15 cellular contexts compared by ENCODE assay signal in the genomic region with DNA sequence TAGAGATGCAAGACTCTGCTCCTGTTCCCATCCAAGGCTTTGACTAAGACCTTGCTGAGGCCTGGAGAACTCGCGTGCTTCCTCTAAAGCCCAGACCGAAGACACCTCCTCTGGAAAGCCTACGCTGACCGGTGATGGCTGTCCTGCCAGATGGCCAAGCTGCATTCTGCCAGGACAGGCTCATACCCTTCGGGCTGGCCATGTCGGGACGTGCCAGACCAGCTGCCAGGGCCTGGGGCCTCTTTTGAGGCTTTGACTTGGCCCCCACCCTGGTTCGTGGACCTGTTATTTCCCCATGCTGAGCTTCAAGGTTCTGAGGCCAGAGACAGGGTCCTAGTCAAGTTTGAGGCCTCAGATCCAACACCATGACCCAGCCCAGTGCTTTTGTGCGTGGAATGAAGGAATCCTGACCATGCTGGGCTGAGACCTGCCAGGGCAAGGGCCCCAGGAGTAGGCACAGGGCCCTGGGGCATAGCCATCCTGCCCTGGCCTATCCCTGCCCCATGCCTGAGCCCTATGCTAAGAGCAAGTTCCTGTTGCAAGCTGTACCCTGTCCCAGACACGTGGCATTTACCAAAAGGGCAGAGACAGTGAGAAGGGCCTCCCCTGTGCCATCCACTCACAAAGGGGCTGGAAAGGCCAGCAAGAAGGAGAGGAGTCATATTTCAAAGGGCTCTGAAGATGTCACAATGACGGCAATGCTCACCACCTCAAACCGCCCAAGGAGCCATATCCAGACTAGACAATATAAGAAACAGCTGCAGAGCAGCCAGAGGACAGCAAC. TPM values are rescaled to one million over a fixed set of nuclear protein-coding genes. Genes with fewer than 3 reads are reported as not detected.
DNase-seq lines count a peak whose midpoint lies in the region; ATAC-seq and TF ChIP-seq lines count a peak whose summit lies in the region.
"Had no signal": no experiment of that assay in that cellular context is flagged by ENCODE, and none has a peak within 500 bp of the region (broad histone marks: within the 10 kb centered on the region; RNA-seq: fewer than 3 reads in every experiment).

No MANE protein-coding gene starts in this region.

- no peaks in the 10 kb centered on the region for H3K27me3 Mint-ChIP-seq in brain
- H3K27me3 Mint-ChIP-seq: CD4-positive, alpha-beta memory T cell; naive thymus-derived CD4-positive, alpha-beta T cell had no signal

- H3K4me1 Mint-ChIP-seq in brain = peaks cover 60% of the 10 kb centered on the region

- H3K4me3 Mint-ChIP-seq in brain = no peak overlapping the region
- H3K4me3 Mint-ChIP-seq: CD4-positive, alpha-beta memory T cell; H9; naive thymus-derived CD4-positive, alpha-beta T cell had no signal

- DNase-seq in AG10803 (ENCODE audit: low read depth) (peak; percentile 70), HT1080 (ENCODE audit: low read depth) (peak; percentile 34), right cardiac atrium (peak in 1 of 3 donors; percentile 47), DMS153 (lab: John Stamatoyannopoulos, UW) (no peak), midbrain (lab: John Stamatoyannopoulos, UW) (no peak), C1 segment of cervical spinal cord (lab: John Stamatoyannopoulos, UW) (no peak)
- DNase-seq: activated T-cell treated with anti-CD3 and anti-CD28 coated beads for 4 hours; CD4-positive, alpha-beta memory T cell; H9; naive thymus-derived CD4-positive, alpha-beta T cell; stimulated activated CD4-positive, alpha-beta T cell treated with anti-CD3 and anti-CD28 coated beads, Interleukin-12 subunit alpha, Interleukin-12 subunit beta, amount 100 ng/mL, for 4 hours; uterus had no signal

- H3K4me1 ChIP-seq in right cardiac atrium (ENCODE audit: control insufficient read depth, insufficient read depth, low read length) = peaks cover 4% of the 10 kb centered on the region
- H3K4me1 ChIP-seq: uterus had no signal

- H3K9me3 ChIP-seq in right cardiac atrium (ENCODE audit: control insufficient read depth, low read length) = no peaks in the 10 kb centered on the region
- H3K9me3 ChIP-seq: uterus had no signal

- H3K4me3 ChIP-seq in AG10803 (ENCODE audit: low read length) = no peak overlapping the region
- no peak overlapping the region for H3K4me3 ChIP-seq in right cardiac atrium (ENCODE audit: low read length)
- H3K4me3 ChIP-seq: uterus had no signal

- H3K27me3 ChIP-seq in right cardiac atrium (ENCODE audit: control insufficient read depth, insufficient read depth) = no peaks in the 10 kb centered on the region
- H3K27me3 ChIP-seq: uterus had no signal

- H3K27ac ChIP-seq in right cardiac atrium (ENCODE audit: low read length) = peak overlapping the region; percentile 4
- H3K27ac ChIP-seq: uterus had no signal

- H3K27ac Mint-ChIP-seq in brain = peak overlapping the region in 3 of 5 experiments; percentile 20 to 78 (median 51)
- H3K27ac Mint-ChIP-seq: CD4-positive, alpha-beta memory T cell; naive thymus-derived CD4-positive, alpha-beta T cell had no signal

- ATAC-seq in right cardiac atrium (peak; percentile 44 to 73), HG02973 (IDR thresholded peaks at IDR 0.05; ENCODE audit: unreplicated experiment) (no peak)
- ATAC-seq: naive thymus-derived CD4-positive, alpha-beta T cell; Panc1 had no signal

- intact Hi-C loops in right cardiac atrium (cut with DNase I) = loop anchor here in 1 of 4 donors (10.0 kb wide), 1 partner anchor 420 kb away; no protein-coding TSS in a partner anchor

- peaks cover 8% of the 10 kb centered on the region for H3K36me3 Mint-ChIP-seq in brain
- H3K36me3 Mint-ChIP-seq: CD4-positive, alpha-beta memory T cell had no signal

- no peaks in the 10 kb centered on the region for H3K9me3 Mint-ChIP-seq in brain
- H3K9me3 Mint-ChIP-seq: CD4-positive, alpha-beta memory T cell; H9; naive thymus-derived CD4-positive, alpha-beta T cell had no signal

- TF ChIP-seq CTCF in AG10803 (conservative IDR thresholded peaks at IDR 0.05; ENCODE audit: low read length) (no peak), brain (conservative IDR thresholded peaks at IDR 0.05) (no peak)

- 86% methylated on average over 13 of the region's 13 CpGs for WGBS in right cardiac atrium

RNA-seq across cellular contexts. Expression of a gene that starts 42.8 kb away (rescaled TPM):
- 98.1 and 172 TPM in 2 replicates for total RNA-seq in HT1080 (2014; rRNA removed; shearing (Covaris generic))
- polyA plus RNA-seq in HT1080 (2015; cell fraction: cytosol; rRNA removed) = 85.1 and 111 TPM in 2 replicates
- polyA plus RNA-seq in HT1080 (2015; cell fraction: nucleus; rRNA removed) = 28.7 and 29.3 TPM in 2 replicates
- polyA plus RNA-seq in brain (ENCODE audit: insufficient read depth, low read depth, low replicate concordance) = 72.7 TPM
- total RNA-seq in right cardiac atrium = 10 to 100 TPM; 31.0 to 38.1 (median 36.6) TPM
- polyA plus RNA-seq in right cardiac atrium = 44.7 TPM

RNA-seq across cellular contexts. Expression of a gene that starts 42.9 kb away (rescaled TPM):
- total RNA-seq in HT1080 (2014; rRNA removed; shearing (Covaris generic)) = 14.1 and 19.1 TPM in 2 replicates
- 33.5 and 41.6 TPM in 2 replicates for polyA plus RNA-seq in HT1080 (2015; cell fraction: cytosol; rRNA removed)
- 56.8 and 61.1 TPM in 2 replicates for polyA plus RNA-seq in HT1080 (2015; cell fraction: nucleus; rRNA removed)
- polyA plus RNA-seq in brain (ENCODE audit: insufficient read depth, low read depth, low replicate concordance) (48.2 TPM), right cardiac atrium (27.7 TPM)
- 10 to 100 TPM; 41.4 to 44.8 (median 43.4) TPM for total RNA-seq in right cardiac atrium

Comparison
In these comparisons a context has a peak if more than half of its experiments do, and no peak if none do; other contexts are left out.
1. DNase-seq: peak in AG10803 (single experiment) and HT1080 (single experiment); none in DMS153 (single experiment), midbrain (single experiment) and C1 segment of cervical spinal cord (0 of 14).